ENCODE assay signal across 16 cellular contexts in genomic region chr6:16687045-16687444, GRCh38.
DNase-seq lines count a peak whose midpoint lies in the region; ATAC-seq and TF ChIP-seq lines count a peak whose summit lies in the region.
"Had no signal": no experiment of that assay in that cellular context is flagged by ENCODE, and none has a peak within 500 bp of the region (broad histone marks: within the 10 kb centered on the region; RNA-seq: fewer than 3 reads in every experiment).

No MANE protein-coding gene starts in this region.

- intact Hi-C loops in CD14-positive monocyte (cut with micrococcal nuclease) = loop anchor here (10.0 kb wide), 2 partner anchors 78 to 102 kb away; partner anchors contain the start of gene ATXN1 (in 2 of the 2)

- POLR2A ChIA-PET in activated CD8-positive, alpha-beta T cell treated with anti-CD3 and anti-CD28 coated beads, Interleukin-2, amount 10 ng/mL, durations not matched to agents 7 days and 5 days (lab: Charles Lee) = no interaction called here

- peak overlapping the region in 1 of 2 donors; percentile 75 for H3K4me3 Mint-ChIP-seq in CD14-positive monocyte
- peak overlapping the region; percentile 30 for H3K4me3 Mint-ChIP-seq in activated CD8-positive, alpha-beta T cell treated with anti-CD3 and anti-CD28 coated beads, Interleukin-2, amount 10 ng/mL, durations not matched to agents 7 days and 5 days
- peak overlapping the region; percentile 7 for H3K4me3 Mint-ChIP-seq in memory B cell

- H3K27ac Mint-ChIP-seq in CD14-positive monocyte = peak overlapping the region; percentile 52 to 87 (median 83)
- peak overlapping the region; percentile 43 for H3K27ac Mint-ChIP-seq in activated CD8-positive, alpha-beta T cell treated with anti-CD3 and anti-CD28 coated beads, Interleukin-2, amount 10 ng/mL, durations not matched to agents 7 days and 5 days
- peak overlapping the region; percentile 74 for H3K27ac Mint-ChIP-seq in memory B cell

- H3K36me3 Mint-ChIP-seq in CD14-positive monocyte (peaks cover 0 to 3% of the 10 kb centered on the region in 2 donors), memory B cell (no peaks in the 10 kb centered on the region)
- H3K36me3 Mint-ChIP-seq in activated CD8-positive, alpha-beta T cell treated with anti-CD3 and anti-CD28 coated beads, Interleukin-2, amount 10 ng/mL, durations not matched to agents 7 days and 5 days (ENCODE audit: low read depth) = peaks cover 27% of the 10 kb centered on the region

- no peak for TF ChIP-seq CTCF in CD14-positive monocyte (IDR thresholded peaks at IDR 0.05)

- in situ Hi-C loops in KBM-7 (cut with MboI; ENCODE audit: low pct_unique_long_range_greater_than_20kb, low sequenced_read_pairs) = no loop called here

- H3K4me1 Mint-ChIP-seq in CD14-positive monocyte = peaks cover 84% of the 10 kb centered on the region
- H3K4me1 Mint-ChIP-seq in activated CD8-positive, alpha-beta T cell treated with anti-CD3 and anti-CD28 coated beads, Interleukin-2, amount 10 ng/mL, durations not matched to agents 7 days and 5 days (ENCODE audit: low read depth) = peaks cover 67% of the 10 kb centered on the region
- peaks cover 42% of the 10 kb centered on the region for H3K4me1 Mint-ChIP-seq in memory B cell

- no peak for ATAC-seq in activated CD8-positive, alpha-beta T cell treated with anti-CD3 and anti-CD28 coated beads, Interleukin-2, amount 10 ng/mL, durations not matched to agents 7 days and 5 days
- ATAC-seq in memory B cell (ENCODE audit: low read depth) = no peak
- ATAC-seq: foreskin keratinocyte had no signal

- H3K9me3 Mint-ChIP-seq in CD14-positive monocyte (no peaks in the 10 kb centered on the region), memory B cell (no peaks in the 10 kb centered on the region)
- no peaks in the 10 kb centered on the region for H3K9me3 Mint-ChIP-seq in activated CD8-positive, alpha-beta T cell treated with anti-CD3 and anti-CD28 coated beads, Interleukin-2, amount 10 ng/mL, durations not matched to agents 7 days and 5 days (ENCODE audit: insufficient read depth)

- H3K27me3 Mint-ChIP-seq in CD14-positive monocyte (ENCODE audit: low read depth in 3 of 3) (no peaks in the 10 kb centered on the region), memory B cell (no peaks in the 10 kb centered on the region)
- H3K27me3 Mint-ChIP-seq in activated CD8-positive, alpha-beta T cell treated with anti-CD3 and anti-CD28 coated beads, Interleukin-2, amount 10 ng/mL, durations not matched to agents 7 days and 5 days (ENCODE audit: low read depth) = no peaks in the 10 kb centered on the region

- DNase-seq in CD14-positive monocyte (ENCODE audit: low spot score) (no peak), DMS 273 (lab: John Stamatoyannopoulos, UW; ENCODE audit: unreplicated experiment) (peak; percentile 53), memory B cell (ENCODE audit: low spot score in 2 of 2) (no peak), GOT3 (lab: John Stamatoyannopoulos, UW) (no peak), KBM-7 (no peak), DMS153 (lab: John Stamatoyannopoulos, UW) (no peak), GM19240 (ENCODE audit: insufficient read length, low spot score) (no peak)
- DNase-seq in activated CD8-positive, alpha-beta T cell treated with anti-CD3 and anti-CD28 coated beads, Interleukin-2, amount 10 ng/mL, durations not matched to agents 7 days and 5 days = no peak
- DNase-seq: activated naive CD4-positive, alpha-beta T cell treated with Interleukin-2 at 50 U/mL for 16 hours; DND-41; foreskin keratinocyte; NCI-H1436; NCI-H2227 treated with DMSO at 0.1 percent for 48 hours; NK-92 treated with Interleukin-12 subunit alpha and Interleukin-12 subunit beta, amount 100 ng/mL, for 24 hours; stimulated activated CD4-positive, alpha-beta T cell treated with anti-CD3 and anti-CD28 coated beads, Interleukin-15, amount 100 ng/mL, for 24 hours; testis had no signal

- CTCF ChIA-PET in activated CD8-positive, alpha-beta T cell treated with anti-CD3 and anti-CD28 coated beads, Interleukin-2, amount 10 ng/mL, durations not matched to agents 7 days and 5 days (lab: Charles Lee) = interaction anchor here (1.1 to 5.6 kb wide), 6 partner anchors 12 to 354 kb away, joined by 3 to 32 read pairs (median 4); no protein-coding TSS in a partner anchor
